ENCODE assay signal across 11 cellular contexts in the genomic region with DNA sequence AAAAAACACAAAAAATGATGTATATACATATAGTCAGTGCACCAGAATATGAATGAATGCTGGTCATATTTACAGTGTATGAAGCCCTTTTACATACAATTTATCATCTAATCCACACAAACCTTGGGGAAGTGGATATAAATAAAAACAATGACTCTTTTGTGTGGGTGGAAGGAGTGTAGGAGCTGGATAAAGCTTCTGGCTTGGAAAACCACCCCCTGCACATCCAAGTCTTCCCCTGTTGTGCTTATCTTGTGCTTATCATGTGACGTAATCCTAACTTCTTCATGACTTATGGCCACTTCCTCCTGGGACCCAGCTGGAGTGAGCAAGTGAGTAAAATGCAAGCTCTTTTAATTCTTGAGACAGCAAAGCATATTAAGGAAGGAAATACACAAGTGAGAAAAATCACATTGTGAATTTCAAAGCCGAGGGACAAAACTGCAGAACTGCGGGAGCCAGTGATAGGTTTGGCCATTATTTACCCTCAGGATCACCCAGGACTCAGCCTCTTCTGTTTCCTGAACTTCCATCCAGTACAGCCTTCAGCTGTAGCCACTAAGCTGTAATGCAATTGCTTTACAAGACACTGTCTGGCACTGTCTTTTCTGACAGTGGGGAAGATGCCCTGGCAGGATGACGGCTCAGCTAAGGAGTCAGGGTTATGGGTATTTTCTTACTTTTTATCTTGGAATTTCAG.
A peak's percentile ranks its signal among the peaks of the same experiment; 100 is the strongest.
DNase-seq lines count a peak whose midpoint lies in the region; ATAC-seq, FAIRE-seq and TF ChIP-seq lines count a peak whose summit lies in the region.
"Had no signal": no experiment of that assay in that cellular context is flagged by ENCODE, and none has a peak within 500 bp of the region (broad histone marks: within the 10 kb centered on the region; RNA-seq: fewer than 3 reads in every experiment).

No MANE protein-coding gene starts in this region.

- no peak overlapping the region for H3K4me3 ChIP-seq in bronchial epithelial cell (ENCODE audit: low read depth, low read length)
- no peak overlapping the region for H3K4me3 ChIP-seq in lower lobe of right lung
- H3K4me3 ChIP-seq: gastrocnemius medialis, thoracic aorta had no signal

- ATAC-seq in lower lobe of right lung = peak; percentile 61 to 69
- no peak for ATAC-seq in HG03095 (IDR thresholded peaks at IDR 0.05; ENCODE audit: unreplicated experiment)
- ATAC-seq: gastrocnemius medialis had no signal

- H3K27ac ChIP-seq in lower lobe of right lung = peak overlapping the region; percentile 32
- H3K27ac ChIP-seq: gastrocnemius medialis, thoracic aorta had no signal

- peak; percentile 51 to 54 for DNase-seq in AML-193 (lab: John Stamatoyannopoulos, UW)
- peak; percentile 91 for DNase-seq in MV-4-11 (lab: John Stamatoyannopoulos, UW)
- peak; percentile 43 for DNase-seq in bronchial epithelial cell (ENCODE audit: low read depth)
- no peak for DNase-seq in lower lobe of right lung
- no peak for DNase-seq in NCI-H510A treated with DMSO at 0.1 percent for 48 hours (lab: John Stamatoyannopoulos, UW)
- no peak for DNase-seq in iPS-NIHi7 (ENCODE audit: extremely low spot score)
- DNase-seq in activated CD4-positive, alpha-beta T cell treated with anti-CD3 and anti-CD28 coated beads, Interleukin-2, amount 50 U/mL, for 48 hours = no peak
- DNase-seq: CD4-positive, alpha-beta memory T cell; gastrocnemius medialis had no signal

- H3K36me3 ChIP-seq in bronchial epithelial cell (ENCODE audit: control insufficient read depth, insufficient read depth, low read length) (no peaks in the 10 kb centered on the region), lower lobe of right lung (no peaks in the 10 kb centered on the region)
- H3K36me3 ChIP-seq: gastrocnemius medialis, thoracic aorta had no signal

- no peak for FAIRE-seq in bronchial epithelial cell (lab: Jason Lieb, UNC)

- H3K4me1 ChIP-seq in lower lobe of right lung = no peaks in the 10 kb centered on the region
- H3K4me1 ChIP-seq: gastrocnemius medialis had no signal

- no peaks in the 10 kb centered on the region for H3K27me3 ChIP-seq in bronchial epithelial cell (ENCODE audit: control insufficient read depth, insufficient read depth, low read length)
- H3K27me3 ChIP-seq in lower lobe of right lung (ENCODE audit: low read depth) = no peaks in the 10 kb centered on the region
- H3K27me3 ChIP-seq: gastrocnemius medialis had no signal

- no peaks in the 10 kb centered on the region for H3K9me3 ChIP-seq in lower lobe of right lung
- H3K9me3 ChIP-seq: gastrocnemius medialis, thoracic aorta had no signal

- TF ChIP-seq CTCF in bronchial epithelial cell (IDR thresholded peaks at IDR 0.05; ENCODE audit: insufficient read depth, low read length, severe bottlenecking) (no peak), lower lobe of right lung (IDR thresholded peaks at IDR 0.05) (no peak)

- intact Hi-C loops in lower lobe of right lung (cut with DNase I) = no loop called here

Comparison
In these comparisons a context has a peak if more than half of its experiments do, and no peak if none do; other contexts are left out.
1. DNase-seq: peak in AML-193 (2 of 2), MV-4-11 (single experiment) and bronchial epithelial cell (single experiment); none in lower lobe of right lung (single experiment), NCI-H510A treated with DMSO at 0.1 percent for 48 hours (single experiment), iPS-NIHi7 (single experiment) and activated CD4-positive, alpha-beta T cell treated with anti-CD3 and anti-CD28 coated beads, Interleukin-2, amount 50 U/mL, for 48 hours (0 of 2).